Comparison of ENCODE assay signal across 8 cellular contexts in genomic region chr6:74091133-74091793, GRCh38.
DNase-seq lines count a peak whose midpoint lies in the region; ATAC-seq and TF ChIP-seq lines count a peak whose summit lies in the region.

No MANE protein-coding gene starts in this region.

- peak overlapping the region; percentile 49 for H3K9ac ChIP-seq in adipocyte (ENCODE audit: low read length)

- H4K20me1 ChIP-seq in DOHH2 (ENCODE audit: control insufficient read depth, insufficient read depth, low read depth, low read length), result no peaks in the 10 kb centered on the region

- TF ChIP-seq CTCF in DOHH2 (IDR thresholded peaks at IDR 0.05; ENCODE audit: low read depth, low read length, poor library complexity, severe bottlenecking), result peak; percentile 84
- TF ChIP-seq CTCF in NB4 (IDR thresholded peaks at IDR 0.05; ENCODE audit: low read depth, low read length), result peak; percentile 62
- TF ChIP-seq CTCF in tibial artery (IDR thresholded peaks at IDR 0.05), result peak; percentile 59 to 62

- H3K36me3 Mint-ChIP-seq in activated CD4-positive, alpha-beta T cell treated with anti-CD3 and anti-CD28 coated beads, Interleukin-2, amount 10 ng/mL, durations not matched to agents 24 days and 14 days (ENCODE audit: low read depth), result no peaks in the 10 kb centered on the region

- peak; percentile 71 for ATAC-seq in GM21526 (IDR thresholded peaks at IDR 0.05; ENCODE audit: low FRiP score, unreplicated experiment)
- no peak for ATAC-seq in HG03135 (IDR thresholded peaks at IDR 0.05; ENCODE audit: unreplicated experiment)

- H3K4me2 ChIP-seq in DOHH2 (ENCODE audit: low read length), result no peak overlapping the region

- peaks cover 3% of the 10 kb centered on the region for H3K27me3 Mint-ChIP-seq in activated CD4-positive, alpha-beta T cell treated with anti-CD3 and anti-CD28 coated beads, Interleukin-2, amount 10 ng/mL, durations not matched to agents 24 days and 14 days

- no peaks in the 10 kb centered on the region for H3K9me3 Mint-ChIP-seq in activated CD4-positive, alpha-beta T cell treated with anti-CD3 and anti-CD28 coated beads, Interleukin-2, amount 10 ng/mL, durations not matched to agents 24 days and 14 days

- peak; percentile 51 for DNase-seq in NB4 (ENCODE audit: low read depth)
- peak; percentile 86 for DNase-seq in adipocyte (ENCODE audit: low read depth)
- DNase-seq in iPS DF 4.7 (ENCODE audit: extremely low read depth, low spot score), result peak; percentile 9
- no peak for DNase-seq in tibial artery
- DNase-seq in activated CD4-positive, alpha-beta T cell treated with anti-CD3 and anti-CD28 coated beads, Interleukin-2, amount 10 ng/mL, durations not matched to agents 24 days and 14 days, result no peak

- intact Hi-C loops in tibial artery (cut with DNase I; ENCODE audit: low total_unique reads), result loop anchor here (5.0 kb wide), 1 partner anchor 1121 kb away; no protein-coding TSS in a partner anchor
- intact Hi-C loops in activated CD4-positive, alpha-beta T cell treated with anti-CD3 and anti-CD28 coated beads, Interleukin-2, amount 10 ng/mL, durations not matched to agents 24 days and 14 days (cut with micrococcal nuclease), result loop anchor here (1.0 kb wide), 1 partner anchor 1118 kb away; no protein-coding TSS in a partner anchor

- no peaks in the 10 kb centered on the region for H3K27me3 ChIP-seq in DOHH2 (ENCODE audit: control insufficient read depth, low read length)
- no peaks in the 10 kb centered on the region for H3K27me3 ChIP-seq in adipocyte (replicated peaks; ENCODE audit: control insufficient read depth, insufficient read depth, low read length)
- H3K27me3 ChIP-seq in tibial artery, result no peaks in the 10 kb centered on the region

- no peak overlapping the region for H3K27ac Mint-ChIP-seq in activated CD4-positive, alpha-beta T cell treated with anti-CD3 and anti-CD28 coated beads, Interleukin-2, amount 10 ng/mL, durations not matched to agents 24 days and 14 days

- H3K27ac ChIP-seq in DOHH2 (ENCODE audit: low read depth, low read length) (no peak overlapping the region), tibial artery (no peak overlapping the region)

- H3K9me2 ChIP-seq in DOHH2 (replicated peaks; ENCODE audit: control insufficient read depth, low read length), result no peaks in the 10 kb centered on the region

- H3K4me3 Mint-ChIP-seq in activated CD4-positive, alpha-beta T cell treated with anti-CD3 and anti-CD28 coated beads, Interleukin-2, amount 10 ng/mL, durations not matched to agents 24 days and 14 days, result no peak overlapping the region

- no peaks in the 10 kb centered on the region for H3K79me2 ChIP-seq in DOHH2 (ENCODE audit: control insufficient read depth, low read length)

- TF ChIP-seq POLR2A in NB4 (IDR thresholded peaks at IDR 0.05; ENCODE audit: extremely low read depth, insufficient read length), result no peak

- no peaks in the 10 kb centered on the region for H3K9me3 ChIP-seq in DOHH2 (ENCODE audit: control insufficient read depth, insufficient read depth, low read length)
- H3K9me3 ChIP-seq in adipocyte (ENCODE audit: control insufficient read depth, low read length), result no peaks in the 10 kb centered on the region
- no peaks in the 10 kb centered on the region for H3K9me3 ChIP-seq in tibial artery

- H3K4me3 ChIP-seq in DOHH2 (ENCODE audit: low read length), result no peak overlapping the region
- no peak overlapping the region for H3K4me3 ChIP-seq in NB4 (ENCODE audit: low read depth, low read length)
- peak overlapping the region; percentile 48 for H3K4me3 ChIP-seq in adipocyte (ENCODE audit: low read length)
- H3K4me3 ChIP-seq in tibial artery, result no peak overlapping the region

- H3K4me1 Mint-ChIP-seq in activated CD4-positive, alpha-beta T cell treated with anti-CD3 and anti-CD28 coated beads, Interleukin-2, amount 10 ng/mL, durations not matched to agents 24 days and 14 days, result no peaks in the 10 kb centered on the region

- no peaks in the 10 kb centered on the region for H3K4me1 ChIP-seq in DOHH2 (ENCODE audit: control insufficient read depth, low read length)
- H3K4me1 ChIP-seq in adipocyte (ENCODE audit: control insufficient read depth, insufficient read depth, low read length), result peaks cover 16% of the 10 kb centered on the region
- H3K4me1 ChIP-seq in tibial artery, result peaks cover 0 to 3% (median 0%) of the 10 kb centered on the region in 4 donors

- H3F3A ChIP-seq in DOHH2 (ENCODE audit: control insufficient read depth, insufficient read depth), result no peaks in the 10 kb centered on the region

- H3K36me3 ChIP-seq in DOHH2 (ENCODE audit: control insufficient read depth, low read length) (no peaks in the 10 kb centered on the region), adipocyte (ENCODE audit: control insufficient read depth, insufficient read depth, low read length, severe bottlenecking) (no peaks in the 10 kb centered on the region), tibial artery (no peaks in the 10 kb centered on the region)

Comparison
In these comparisons a context has a peak if more than half of its experiments do, and no peak if none do; other contexts are left out.
1. DNase-seq: peak in NB4 (single experiment), adipocyte (single experiment) and iPS DF 4.7 (single experiment); none in tibial artery (0 of 2) and activated CD4-positive, alpha-beta T cell treated with anti-CD3 and anti-CD28 coated beads, Interleukin-2, amount 10 ng/mL, durations not matched to agents 24 days and 14 days (single experiment).
2. Peak in every context shown above with its lines, with median percentiles within 50 percentile points of each other: CTCF ChIP-seq.